8 cellular contexts compared by ENCODE assay signal in genomic region chr1:12230549-12231275, GRCh38. TPM values are rescaled to one million over a fixed set of nuclear protein-coding genes. Genes with fewer than 3 reads are reported as not detected.
DNase-seq lines count a peak whose midpoint lies in the region; ATAC-seq and TF ChIP-seq lines count a peak whose summit lies in the region.

No MANE protein-coding gene starts in this region.

- intact Hi-C loops in mucosa of descending colon (cut with DNase I, micrococcal nuclease): no loop called here
- intact Hi-C loops in uterus (cut with DNase I; ENCODE audit: low total_unique reads): no loop called here

- H3K36me3 ChIP-seq in DND-41 (ENCODE audit: insufficient read depth, low read length): peaks cover 10% of the 10 kb centered on the region
- peaks cover 0 to 16% of the 10 kb centered on the region in 2 experiments; a peak in 2 of 3 replicates for H3K36me3 ChIP-seq in HEK293 (ENCODE audit: control insufficient read depth in 2 of 2, insufficient read depth in 1 of 2, low read length in 2 of 2)
- H3K36me3 ChIP-seq in mucosa of descending colon (ENCODE audit: low read depth): no peaks in the 10 kb centered on the region
- H3K36me3 ChIP-seq in uterus: no peaks in the 10 kb centered on the region

- peak overlapping the region; percentile 94 for H3K9ac ChIP-seq in DND-41 (ENCODE audit: low read depth, low read length)

- POLR2A ChIA-PET in HEK293 (lab: Yijun Ruan, JAX): interaction anchor here (0.9 kb wide), 1 partner anchor 386 kb away, joined by 3 read pairs; no protein-coding TSS in a partner anchor

- peak overlapping the region; percentile 49 for H3K27ac Mint-ChIP-seq in T-helper 1 cell treated with Interleukin-12 subunit alpha and Interleukin-12 subunit beta and Interleukin-4 antibody, amounts not matched to agents 30 μg/mL and 1 μg/mL, for 36 hours

- TF ChIP-seq CTCF in DND-41 (IDR thresholded peaks at IDR 0.05; ENCODE audit: borderline replicate concordance, extremely low read depth, low read length, poor library complexity, severe bottlenecking): no peak
- TF ChIP-seq CTCF in HEK293 (tag by site-specific recombination; IDR thresholded peaks at IDR 0.05): peak; percentile 11; the same call in 1 of the 2 replicates
- no peak for TF ChIP-seq CTCF in epithelial cell of esophagus (IDR thresholded peaks at IDR 0.05; ENCODE audit: insufficient read depth, low read depth, low read length, missing control alignments)
- TF ChIP-seq CTCF in mucosa of descending colon (IDR thresholded peaks at IDR 0.05): no peak
- TF ChIP-seq CTCF in uterus (IDR thresholded peaks at IDR 0.05): no peak

- 0 out of 3 replicates have a peak, but pooled peaks have one; percentile 8 for ATAC-seq in DND-41 (ENCODE audit: insufficient read depth, low read depth)
- ATAC-seq in mucosa of descending colon: peak; percentile 76

- H3K4me1 Mint-ChIP-seq in T-helper 1 cell treated with Interleukin-12 subunit alpha and Interleukin-12 subunit beta and Interleukin-4 antibody, amounts not matched to agents 30 μg/mL and 1 μg/mL, for 36 hours (ENCODE audit: low read depth): peaks cover 12% of the 10 kb centered on the region

- H3K27me3 Mint-ChIP-seq in T-helper 1 cell treated with Interleukin-12 subunit alpha and Interleukin-12 subunit beta and Interleukin-4 antibody, amounts not matched to agents 30 μg/mL and 1 μg/mL, for 36 hours (ENCODE audit: low read depth): peaks cover 3% of the 10 kb centered on the region

- peaks cover 6% of the 10 kb centered on the region for H3K36me3 Mint-ChIP-seq in T-helper 1 cell treated with Interleukin-12 subunit alpha and Interleukin-12 subunit beta and Interleukin-4 antibody, amounts not matched to agents 30 μg/mL and 1 μg/mL, for 36 hours (ENCODE audit: low read depth)

- DNase-seq in DND-41 (no peak), epithelial cell of esophagus (ENCODE audit: low read depth) (peak; percentile 15), mucosa of descending colon (peak; percentile 62 to 78 (median 73)), uterus (peak in 1 of 2 donors; percentile 23), NCI-H2196 treated with DMSO at 0.1 percent for 48 hours (lab: John Stamatoyannopoulos, UW; ENCODE audit: unreplicated experiment) (no peak)
- no peak for DNase-seq in central memory CD4-positive, alpha-beta T cell

- TF ChIP-seq POLR2A in uterus (IDR thresholded peaks at IDR 0.05): no peak

- H3K79me2 ChIP-seq in DND-41 (ENCODE audit: insufficient read depth, low read length): peaks cover 43% of the 10 kb centered on the region

- H3K4me2 ChIP-seq in DND-41 (ENCODE audit: insufficient read depth, low read length): peak overlapping the region; percentile 90

- CTCF ChIA-PET in HEK293 (lab: Yijun Ruan, JAX): interaction anchor here (0.7 kb wide), 1 partner anchor 382 kb away, joined by 3 read pairs; no protein-coding TSS in a partner anchor

- H3K9me3 Mint-ChIP-seq in T-helper 1 cell treated with Interleukin-12 subunit alpha and Interleukin-12 subunit beta and Interleukin-4 antibody, amounts not matched to agents 30 μg/mL and 1 μg/mL, for 36 hours: no peaks in the 10 kb centered on the region

- peak overlapping the region; percentile 88 for H3K4me3 Mint-ChIP-seq in T-helper 1 cell treated with Interleukin-12 subunit alpha and Interleukin-12 subunit beta and Interleukin-4 antibody, amounts not matched to agents 30 μg/mL and 1 μg/mL, for 36 hours

- H3K27ac ChIP-seq in DND-41 (ENCODE audit: low read length): peak overlapping the region; percentile 66
- H3K27ac ChIP-seq in HEK293 (ENCODE audit: extremely low read depth, low read depth, low read length): peak overlapping the region; percentile 48; the same call in 1 of the 2 replicates
- H3K27ac ChIP-seq in uterus: peak overlapping the region; percentile 79 to 81

- H3K4me1 ChIP-seq in DND-41 (ENCODE audit: insufficient read depth, low read length) (peaks cover 22% of the 10 kb centered on the region), HEK293 (ENCODE audit: control insufficient read depth, insufficient read depth, low read length) (0 out of 2 replicates have a peak, but pooled peaks cover 3% of the 10 kb centered on the region), mucosa of descending colon (ENCODE audit: low read depth) (peaks cover 10% of the 10 kb centered on the region), uterus (no peaks in the 10 kb centered on the region)

- H4K20me1 ChIP-seq in DND-41 (ENCODE audit: insufficient read depth, low read length): peaks cover 8% of the 10 kb centered on the region; the same call in 1 of the 2 replicates

- peak overlapping the region; percentile 77 for H2AFZ ChIP-seq in DND-41 (ENCODE audit: low read depth, low read length)

- H3K9me3 ChIP-seq in DND-41 (ENCODE audit: insufficient read depth, low read length, severe bottlenecking) (no peaks in the 10 kb centered on the region), HEK293 (ENCODE audit: control insufficient read depth, insufficient read depth, low read depth, low read length) (no peaks in the 10 kb centered on the region), mucosa of descending colon (no peaks in the 10 kb centered on the region), uterus (no peaks in the 10 kb centered on the region)

- H3K4me3 ChIP-seq in DND-41 (ENCODE audit: low read depth in 1 of 2, low read length in 2 of 2) (peak overlapping the region; percentile 87 to 98), HEK293 (ENCODE audit: low read depth, low read length) (peak overlapping the region; percentile 87), epithelial cell of esophagus (ENCODE audit: low read length) (peak overlapping the region; percentile 94), mucosa of descending colon (peak overlapping the region; percentile 96), uterus (peak overlapping the region; percentile 93 to 100)

- H3K27me3 ChIP-seq in DND-41 (ENCODE audit: insufficient read depth, low read length, poor library complexity) (no peaks in the 10 kb centered on the region), uterus (no peaks in the 10 kb centered on the region)

TF ChIP-seq in HEK293, 187 proteins besides CTCF, POLR2A, EP300 and RAD21 (continues in another document):
- TF ChIP-seq ZNF423 (tag by site-specific recombination; IDR thresholded peaks at IDR 0.05): no peak
- peak; percentile 59 for TF ChIP-seq GLIS2 (tag by site-specific recombination; IDR thresholded peaks at IDR 0.05)
- TF ChIP-seq ZNF664 (tag by site-specific recombination; IDR thresholded peaks at IDR 0.05): no peak
- no peak for TF ChIP-seq ZNF416 (tag by site-specific recombination; IDR thresholded peaks at IDR 0.05)
- no peak for TF ChIP-seq ZNF133 (tag by site-specific recombination; IDR thresholded peaks at IDR 0.05)
- no peak for TF ChIP-seq SP7 (tag by site-specific recombination; IDR thresholded peaks at IDR 0.05)
- TF ChIP-seq, protein P1, sequence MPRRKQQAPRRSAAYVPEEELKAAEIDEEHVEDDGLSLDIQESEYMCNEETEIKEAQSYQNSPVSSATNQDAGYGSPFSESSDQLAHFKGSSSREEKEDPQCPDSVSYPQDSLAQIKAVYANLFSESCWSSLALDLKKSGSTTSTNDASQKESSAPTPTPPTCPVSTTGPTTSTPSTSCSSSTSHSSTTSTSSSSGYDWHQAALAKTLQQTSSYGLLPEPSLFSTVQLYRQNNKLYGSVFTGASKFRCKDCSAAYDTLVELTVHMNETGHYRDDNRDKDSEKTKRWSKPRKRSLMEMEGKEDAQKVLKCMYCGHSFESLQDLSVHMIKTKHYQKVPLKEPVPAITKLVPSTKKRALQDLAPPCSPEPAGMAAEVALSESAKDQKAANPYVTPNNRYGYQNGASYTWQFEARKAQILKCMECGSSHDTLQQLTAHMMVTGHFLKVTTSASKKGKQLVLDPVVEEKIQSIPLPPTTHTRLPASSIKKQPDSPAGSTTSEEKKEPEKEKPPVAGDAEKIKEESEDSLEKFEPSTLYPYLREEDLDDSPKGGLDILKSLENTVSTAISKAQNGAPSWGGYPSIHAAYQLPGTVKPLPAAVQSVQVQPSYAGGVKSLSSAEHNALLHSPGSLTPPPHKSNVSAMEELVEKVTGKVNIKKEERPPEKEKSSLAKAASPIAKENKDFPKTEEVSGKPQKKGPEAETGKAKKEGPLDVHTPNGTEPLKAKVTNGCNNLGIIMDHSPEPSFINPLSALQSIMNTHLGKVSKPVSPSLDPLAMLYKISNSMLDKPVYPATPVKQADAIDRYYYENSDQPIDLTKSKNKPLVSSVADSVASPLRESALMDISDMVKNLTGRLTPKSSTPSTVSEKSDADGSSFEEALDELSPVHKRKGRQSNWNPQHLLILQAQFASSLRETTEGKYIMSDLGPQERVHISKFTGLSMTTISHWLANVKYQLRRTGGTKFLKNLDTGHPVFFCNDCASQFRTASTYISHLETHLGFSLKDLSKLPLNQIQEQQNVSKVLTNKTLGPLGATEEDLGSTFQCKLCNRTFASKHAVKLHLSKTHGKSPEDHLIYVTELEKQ (tag by site-specific recombination; IDR thresholded peaks at IDR 0.05; ENCODE audit: borderline replicate concordance): no peak
- TF ChIP-seq, protein P2, sequence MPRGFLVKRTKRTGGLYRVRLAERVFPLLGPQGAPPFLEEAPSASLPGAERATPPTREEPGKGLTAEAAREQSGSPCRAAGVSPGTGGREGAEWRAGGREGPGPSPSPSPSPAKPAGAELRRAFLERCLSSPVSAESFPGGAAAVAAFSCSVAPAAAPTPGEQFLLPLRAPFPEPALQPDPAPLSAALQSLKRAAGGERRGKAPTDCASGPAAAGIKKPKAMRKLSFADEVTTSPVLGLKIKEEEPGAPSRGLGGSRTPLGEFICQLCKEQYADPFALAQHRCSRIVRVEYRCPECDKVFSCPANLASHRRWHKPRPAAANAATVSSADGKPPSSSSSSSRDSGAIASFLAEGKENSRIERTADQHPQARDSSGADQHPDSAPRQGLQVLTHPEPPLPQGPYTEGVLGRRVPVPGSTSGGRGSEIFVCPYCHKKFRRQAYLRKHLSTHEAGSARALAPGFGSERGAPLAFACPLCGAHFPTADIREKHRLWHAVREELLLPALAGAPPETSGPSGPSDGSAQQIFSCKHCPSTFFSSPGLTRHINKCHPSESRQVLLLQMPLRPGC (tag by site-specific recombination; IDR thresholded peaks at IDR 0.05): no peak
- no peak for TF ChIP-seq ZNF514 (tag by site-specific recombination; IDR thresholded peaks at IDR 0.05)

RNA-seq across cellular contexts. Expression of gene VPS13D, which starts 0.9 kb away (rescaled TPM):
- total RNA-seq in mucosa of descending colon: 10 to 100 TPM; 70.1 to 96.6 (median 96.6) TPM
- 100 to 1,000 TPM in 1 of 4 donors, 10 to 100 TPM in 3; 33.2 to 115 (median 56.5) TPM for total RNA-seq in uterus

Comparison
In these comparisons a context has a peak if more than half of its experiments do, and no peak if none do; other contexts are left out.
1. DNase-seq: peak in epithelial cell of esophagus (single experiment) and mucosa of descending colon (3 of 3); none in DND-41 (single experiment), central memory CD4-positive, alpha-beta T cell (single experiment) and NCI-H2196 treated with DMSO at 0.1 percent for 48 hours (single experiment).
2. Peak in every context shown above with its lines, with median percentiles within 50 percentile points of each other: H3K27ac ChIP-seq and H3K4me3 ChIP-seq.